In the genomic region with DNA sequence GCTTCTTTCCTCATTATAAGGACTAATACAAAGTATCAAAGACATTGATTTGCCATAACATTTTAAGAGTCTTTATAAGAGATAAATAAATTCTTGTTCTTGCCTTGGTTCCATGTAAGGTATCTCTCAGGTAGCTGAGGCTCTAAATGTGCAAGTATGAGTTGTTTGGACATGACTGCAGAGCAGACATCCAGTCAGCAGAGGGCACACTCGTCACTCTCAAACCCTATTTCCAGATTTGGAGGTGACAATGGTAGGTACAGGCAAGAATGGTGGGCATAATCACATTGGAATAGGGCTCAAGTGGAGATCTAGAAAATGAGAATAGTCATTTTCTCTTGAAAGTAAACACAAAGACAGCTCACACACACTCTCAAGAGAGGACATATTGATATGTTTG, we compare ENCODE assay signal across 9 cellular contexts.
DNase-seq lines count a peak whose midpoint lies in the region; ATAC-seq, FAIRE-seq and TF ChIP-seq lines count a peak whose summit lies in the region.
"Had no signal": no experiment of that assay in that cellular context is flagged by ENCODE, and none has a peak within 500 bp of the region (broad histone marks: within the 10 kb centered on the region; RNA-seq: fewer than 3 reads in every experiment).

No MANE protein-coding gene starts in this region.

- H3K4me1 ChIP-seq in MM.1S (ENCODE audit: low read length) = no peaks in the 10 kb centered on the region
- H3K4me1 ChIP-seq in upper lobe of right lung = no peaks in the 10 kb centered on the region

- ATAC-seq in upper lobe of right lung = no peak

- no peaks in the 10 kb centered on the region for H3K79me2 ChIP-seq in MM.1S (ENCODE audit: low read length)

- H3K27ac ChIP-seq in MM.1S (ENCODE audit: low read length) = no peak overlapping the region
- H3K27ac ChIP-seq in upper lobe of right lung = no peak overlapping the region

- peak; percentile 64 for TF ChIP-seq CTCF in MM.1S (IDR thresholded peaks at IDR 0.05; ENCODE audit: low read length)
- TF ChIP-seq CTCF in bronchial epithelial cell (IDR thresholded peaks at IDR 0.05; ENCODE audit: insufficient read depth, low read length, severe bottlenecking) = no peak
- TF ChIP-seq CTCF in upper lobe of right lung (IDR thresholded peaks at IDR 0.05) = peak; percentile 30

- H2AFZ ChIP-seq in MM.1S (ENCODE audit: low read length) = no peak overlapping the region

- H3K27me3 ChIP-seq in MM.1S (replicated peaks; ENCODE audit: insufficient read depth, low read length) (no peaks in the 10 kb centered on the region), bronchial epithelial cell (ENCODE audit: control insufficient read depth, insufficient read depth, low read length) (peaks cover 11% of the 10 kb centered on the region), upper lobe of right lung (peaks cover 17% of the 10 kb centered on the region)

- H3K9ac ChIP-seq in MM.1S (ENCODE audit: low read length) = no peak overlapping the region

- no peaks in the 10 kb centered on the region for H3K9me2 ChIP-seq in MM.1S (replicated peaks; ENCODE audit: insufficient read depth, low read length)

- no peak overlapping the region for H3K4me2 ChIP-seq in MM.1S (ENCODE audit: low read depth, low read length)

- intact Hi-C loops in upper lobe of right lung (cut with DNase I) = no loop called here

- no peaks in the 10 kb centered on the region for H3K9me3 ChIP-seq in MM.1S (replicated peaks; ENCODE audit: insufficient read depth, low read length)
- no peaks in the 10 kb centered on the region for H3K9me3 ChIP-seq in upper lobe of right lung

- H3K36me3 ChIP-seq in MM.1S (replicated peaks; ENCODE audit: insufficient read depth, low read length) (no peaks in the 10 kb centered on the region), bronchial epithelial cell (ENCODE audit: control insufficient read depth, insufficient read depth, low read length) (no peaks in the 10 kb centered on the region), upper lobe of right lung (no peaks in the 10 kb centered on the region)

- peak; percentile 17 for DNase-seq in stimulated activated CD4-positive, alpha-beta T cell treated with anti-CD3 and anti-CD28 coated beads, Interleukin-15, amount 100 ng/mL, for 24 hours
- DNase-seq in stimulated activated CD4-positive, alpha-beta T cell treated with anti-CD3 and anti-CD28 coated beads, Interleukin-4, amount 100 ng/mL, for 4 hours = no peak
- DNase-seq in MM.1S = peak; percentile 64
- DNase-seq in bronchial epithelial cell (ENCODE audit: low read depth) = peak; percentile 0
- no peak for DNase-seq in upper lobe of right lung
- no peak for DNase-seq in NCI-H187 (lab: John Stamatoyannopoulos, UW)
- no peak for DNase-seq in NCI-H510A treated with DMSO at 0.1 percent for 48 hours (lab: John Stamatoyannopoulos, UW)
- no peak for DNase-seq in glomerular visceral epithelial cell (ENCODE audit: extremely low spot score)
- DNase-seq: COR-L47 had no signal

- H3F3A ChIP-seq in MM.1S (ENCODE audit: insufficient read depth, low read length) = no peaks in the 10 kb centered on the region

- no peak for FAIRE-seq in bronchial epithelial cell (lab: Jason Lieb, UNC)

- no peaks in the 10 kb centered on the region for H4K20me1 ChIP-seq in MM.1S (ENCODE audit: insufficient read depth, low read length)

- H3K4me3 ChIP-seq in MM.1S (ENCODE audit: low read length) (no peak overlapping the region), bronchial epithelial cell (ENCODE audit: low read depth, low read length) (no peak overlapping the region), upper lobe of right lung (no peak overlapping the region)

Comparison
In these comparisons a context has a peak if more than half of its experiments do, and no peak if none do; other contexts are left out.
1. DNase-seq: peak in stimulated activated CD4-positive, alpha-beta T cell treated with anti-CD3 and anti-CD28 coated beads, Interleukin-15, amount 100 ng/mL, for 24 hours (single experiment), MM.1S (single experiment) and bronchial epithelial cell (single experiment); none in stimulated activated CD4-positive, alpha-beta T cell treated with anti-CD3 and anti-CD28 coated beads, Interleukin-4, amount 100 ng/mL, for 4 hours (0 of 2), upper lobe of right lung (single experiment), NCI-H187 (0 of 2), NCI-H510A treated with DMSO at 0.1 percent for 48 hours (single experiment) and glomerular visceral epithelial cell (single experiment).